Comparison of ENCODE assay signal across 8 cellular contexts in genomic region chr14:105615986-105616801, GRCh38.
DNase-seq lines count a peak whose midpoint lies in the region; ATAC-seq and TF ChIP-seq lines count a peak whose summit lies in the region.
"Not testable (repeated sequence)": the region's sequence is repeated elsewhere in the genome, so short reads cannot be mapped to it uniquely, and the experiment has no call there.

No MANE protein-coding gene starts in this region.

- not testable (repeated sequence) for TF ChIP-seq CTCF in HCT116 (IDR thresholded peaks at IDR 0.05 in 2 of 3, conservative IDR thresholded peaks at IDR 0.05 in 1 of 3; ENCODE audit: borderline replicate concordance in 1 of 3, insufficient read depth in 1 of 3, low read depth in 2 of 3, low read length in 2 of 3); gastroesophageal sphincter (IDR thresholded peaks at IDR 0.05); right lobe of liver (IDR thresholded peaks at IDR 0.05); mucosa of descending colon (IDR thresholded peaks at IDR 0.05); sigmoid colon (IDR thresholded peaks at IDR 0.05)

- not testable (repeated sequence) for TF ChIP-seq EP300 in gastroesophageal sphincter (IDR thresholded peaks at IDR 0.05); sigmoid colon (IDR thresholded peaks at IDR 0.05)

- H4K20me1 ChIP-seq in HCT116 (ENCODE audit: insufficient read depth): not testable (repeated sequence)

- BruUV-seq in HCT116 (replicated peaks; lab: Mats Ljungman, UMichigan): not testable (repeated sequence)

- H3K4me2 ChIP-seq in HCT116 (ENCODE audit: low read length): not testable (repeated sequence)

- H3K79me2 ChIP-seq in HCT116 (ENCODE audit: insufficient read depth, low read length): not testable (repeated sequence)

- POLR2A ChIA-PET in HCT116 (lab: Charles Lee): not testable (repeated sequence)

- not testable (repeated sequence) for H3K9ac ChIP-seq in HCT116 (ENCODE audit: low read length)

- not testable (repeated sequence) for H2AFZ ChIP-seq in HCT116 (ENCODE audit: low read depth, low read length, poor library complexity, severe bottlenecking)

- H3K27ac ChIP-seq in HCT116 (ENCODE audit: low read depth, low read length); gastroesophageal sphincter; right lobe of liver; sigmoid colon; aorta (ENCODE audit: low read depth in 1 of 2, low read length in 2 of 2): not testable (repeated sequence)

- WGBS in gastroesophageal sphincter (ENCODE audit: low coverage in 1 of 2), 2 donors: 0 to 70% methylated on average over 1 to 15 of the region's 24 CpGs
- 53% methylated on average over 3 of the region's 24 CpGs for WGBS in right lobe of liver (ENCODE audit: insufficient coverage, low coverage, low lambda C conversion rate, missing lambda C conversion rate)
- WGBS in sigmoid colon, 2 donors: 70 to 83% methylated on average over 23 to 24 of the region's 24 CpGs
- WGBS in aorta, 2 donors: 76 to 78% methylated on average over 22 to 24 of the region's 24 CpGs

- CTCF ChIA-PET in HCT116 (lab: Charles Lee): not testable (repeated sequence)

- not testable (repeated sequence) for H3K9me3 ChIP-seq in HCT116 (ENCODE audit: control insufficient read depth in 1 of 2, insufficient read depth in 1 of 2, low read depth in 1 of 2, low read length in 2 of 2); gastroesophageal sphincter; right lobe of liver; mucosa of descending colon; sigmoid colon; aorta (ENCODE audit: control insufficient read depth, low read length)

- TF ChIP-seq RAD21 in HCT116 (IDR thresholded peaks at IDR 0.05; ENCODE audit: low read depth): not testable (repeated sequence)

- H3K27me3 ChIP-seq in HCT116 (ENCODE audit: insufficient read depth, low read length); gastroesophageal sphincter; right lobe of liver; sigmoid colon; aorta (ENCODE audit: control insufficient read depth in 1 of 2, insufficient read depth in 2 of 2, low read length in 1 of 2): not testable (repeated sequence)

- TF ChIP-seq POLR2A in HCT116 (IDR thresholded peaks at IDR 0.05; ENCODE audit: borderline replicate concordance, extremely low read depth, insufficient read depth, insufficient read length); gastroesophageal sphincter (IDR thresholded peaks at IDR 0.05); right lobe of liver (IDR thresholded peaks at IDR 0.05); sigmoid colon (IDR thresholded peaks at IDR 0.05): not testable (repeated sequence)

- not testable (repeated sequence) for H3K36me3 ChIP-seq in HCT116 (ENCODE audit: control insufficient read depth in 1 of 2, insufficient read depth in 2 of 2, low read length in 2 of 2); gastroesophageal sphincter; right lobe of liver; mucosa of descending colon (ENCODE audit: low read depth); sigmoid colon; aorta (ENCODE audit: control insufficient read depth in 1 of 2, insufficient read depth in 2 of 2, low read length in 1 of 2)

- not testable (repeated sequence) for DNase-seq in HCT116 (ENCODE audit: low read depth, low spot score); right lobe of liver
- peak; percentile 65 for DNase-seq in activated effector memory CD4-positive, alpha-beta T cell treated with anti-CD3 and anti-CD28 coated beads, Interleukin-2, amount 50 U/mL, for 16 hours
- peak; percentile 21 for DNase-seq in left ventricle myocardium superior
- DNase-seq in mucosa of descending colon: peak in 2 of 3 donors; percentile 22 to 24
- peak; percentile 62 for DNase-seq in sigmoid colon
- DNase-seq in aorta: peak in 1 of 2 donors; percentile 70

- intact Hi-C loops in HCT116 (cut with micrococcal nuclease) (loop anchor here (2.0 kb wide), 1 partner anchor 145 kb away; no protein-coding TSS in a partner anchor), right lobe of liver (cut with DNase I) (loop anchor here in 1 of 2 donors (5.0 kb wide), 1 partner anchor 146 kb away; no protein-coding TSS in a partner anchor), mucosa of descending colon (cut with DNase I, micrococcal nuclease) (loop anchor here in 1 of 2 donors (5.0 kb wide), 1 partner anchor 146 kb away; no protein-coding TSS in a partner anchor), sigmoid colon (cut with DNase I) (loop anchor here (5.0 kb wide), 1 partner anchor 146 kb away; no protein-coding TSS in a partner anchor), aorta (cut with DNase I) (loop anchor here (5.0 kb wide), 1 partner anchor 146 kb away; no protein-coding TSS in a partner anchor)
- intact Hi-C loops in left ventricle myocardium superior (cut with micrococcal nuclease): not testable (repeated sequence)

- H3K4me3 ChIP-seq in HCT116 (replicated peaks in 1 of 2; ENCODE audit: low read depth in 1 of 2, low read length in 2 of 2); gastroesophageal sphincter; right lobe of liver; mucosa of descending colon; sigmoid colon; aorta (ENCODE audit: low read length in 2 of 2): not testable (repeated sequence)

- not testable (repeated sequence) for H3K9me2 ChIP-seq in HCT116 (ENCODE audit: insufficient read depth)

- RAD21 ChIA-PET in HCT116 (lab: Charles Lee; ENCODE audit: low non-redundant PET in 1 of 2, low total read pairs in 2 of 2, uncharacterized antibody in 2 of 2, unreplicated experiment in 2 of 2): not testable (repeated sequence)

- not testable (repeated sequence) for H3K4me1 ChIP-seq in HCT116 (ENCODE audit: control insufficient read depth in 1 of 2, insufficient read depth in 2 of 2, low read length in 2 of 2); gastroesophageal sphincter; right lobe of liver; mucosa of descending colon (ENCODE audit: low read depth); sigmoid colon; aorta (ENCODE audit: control insufficient read depth in 1 of 2, insufficient read depth in 2 of 2, low read length in 2 of 2)

- ATAC-seq in HCT116 (peak; percentile 33; the same call in 1 of the 2 replicates), gastroesophageal sphincter (peak; percentile 43), right lobe of liver (peak in 3 of 4 donors; percentile 20 to 49 (median 43)), aorta (ENCODE audit: low FRiP score) (peak; percentile 73)
- not testable (repeated sequence) for ATAC-seq in left ventricle myocardium superior, mucosa of descending colon
